In genomic region chr17:10121971-10122707, GRCh38 we compare ENCODE assay signal across 14 cellular contexts.
DNase-seq lines count a peak whose midpoint lies in the region; ATAC-seq and TF ChIP-seq lines count a peak whose summit lies in the region.
"Had no signal": no experiment of that assay in that cellular context is flagged by ENCODE, and none has a peak within 500 bp of the region (broad histone marks: within the 10 kb centered on the region; RNA-seq: fewer than 3 reads in every experiment).

No MANE protein-coding gene starts in this region.

- H3K4me1 ChIP-seq in upper lobe of right lung (peaks cover 46% of the 10 kb centered on the region), PC-9 (replicated peaks; ENCODE audit: insufficient read depth) (no peaks in the 10 kb centered on the region; the same call in 1 of the 2 replicates)

- H3K4me3 Mint-ChIP-seq in activated CD8-positive, alpha-beta T cell treated with anti-CD3 and anti-CD28 coated beads, Interleukin-2, amount 10 ng/mL, durations not matched to agents 7 days and 5 days = no peak overlapping the region
- peak overlapping the region; percentile 46 for H3K4me3 Mint-ChIP-seq in memory B cell
- H3K4me3 Mint-ChIP-seq in MCF 10A (ENCODE audit: unreplicated experiment) = no peak overlapping the region
- H3K4me3 Mint-ChIP-seq: activated T-cell treated with anti-CD3 and anti-CD28 coated beads, Interleukin-2, amount 50 U/mL, for 4 hours; neural crest cell had no signal

- H4K20me1 ChIP-seq in PC-9 (ENCODE audit: insufficient read depth) = no peaks in the 10 kb centered on the region

- H3K9me3 ChIP-seq in upper lobe of right lung = no peaks in the 10 kb centered on the region
- H3K9me3 ChIP-seq in PC-9 (ENCODE audit: insufficient read depth, low read depth) = no peaks in the 10 kb centered on the region
- H3K9me3 ChIP-seq: breast epithelium had no signal

- DNase-seq in Right ventricle myocardium superior (peak; percentile 73), Right ventricle myocardium inferior (ENCODE audit: missing footprints) (no peak), memory B cell (ENCODE audit: low spot score in 2 of 2) (no peak), upper lobe of right lung (peak; percentile 20), MCF 10A (ENCODE audit: unreplicated experiment) (no peak), NCI-H1436 treated with DMSO at 0.1 percent for 48 hours (lab: John Stamatoyannopoulos, UW) (no peak), PC-9 (no peak)
- DNase-seq in activated CD8-positive, alpha-beta T cell treated with anti-CD3 and anti-CD28 coated beads, Interleukin-2, amount 10 ng/mL, durations not matched to agents 7 days and 5 days = no peak
- DNase-seq: activated T-cell treated with anti-CD3 and anti-CD28 coated beads, Interleukin-2, amount 50 U/mL, for 4 hours; erythroblast; stimulated activated CD4-positive, alpha-beta T cell treated with anti-CD3 and anti-CD28 coated beads, Interleukin-15, amount 100 ng/mL, for 24 hours; stimulated activated naive CD4-positive, alpha-beta T cell had no signal

- intact Hi-C loops in Right ventricle myocardium superior (cut with DNase I) (loop anchor here (10.0 kb wide), 1 partner anchor 73 kb away; the partner anchor contains the start of gene GAS7), Right ventricle myocardium inferior (cut with DNase I) (no loop called here), upper lobe of right lung (cut with DNase I) (no loop called here), MCF 10A (cut with micrococcal nuclease) (no loop called here), PC-9 (cut with micrococcal nuclease; ENCODE audit: unreplicated experiment) (no loop called here)

- H3K36me3 ChIP-seq in upper lobe of right lung = no peaks in the 10 kb centered on the region
- H3K36me3 ChIP-seq in PC-9 (ENCODE audit: low read depth) = no peaks in the 10 kb centered on the region
- H3K36me3 ChIP-seq: breast epithelium had no signal

- H2AFZ ChIP-seq in PC-9 = no peak overlapping the region

- CTCF ChIA-PET in activated CD8-positive, alpha-beta T cell treated with anti-CD3 and anti-CD28 coated beads, Interleukin-2, amount 10 ng/mL, durations not matched to agents 7 days and 5 days (lab: Charles Lee) = no interaction called here
- CTCF ChIA-PET in MCF 10A (lab: Yijun Ruan, JAX) (no interaction called here), PC-9 (lab: Charles Lee) (no interaction called here)

- ATAC-seq in Right ventricle myocardium superior (ENCODE audit: poor library complexity) = no peak
- ATAC-seq in Right ventricle myocardium inferior = no peak
- ATAC-seq in activated CD8-positive, alpha-beta T cell treated with anti-CD3 and anti-CD28 coated beads, Interleukin-2, amount 10 ng/mL, durations not matched to agents 7 days and 5 days = no peak
- peak; percentile 59 for ATAC-seq in memory B cell (ENCODE audit: low read depth)
- no peak for ATAC-seq in upper lobe of right lung
- ATAC-seq: activated T-cell treated with anti-CD3 and anti-CD28 coated beads, Interleukin-2, amount 50 U/mL, for 4 hours had no signal

- peak overlapping the region; percentile 31 for H3K27ac Mint-ChIP-seq in activated CD8-positive, alpha-beta T cell treated with anti-CD3 and anti-CD28 coated beads, Interleukin-2, amount 10 ng/mL, durations not matched to agents 7 days and 5 days
- H3K27ac Mint-ChIP-seq in memory B cell = no peak overlapping the region
- no peak overlapping the region for H3K27ac Mint-ChIP-seq in MCF 10A (ENCODE audit: low read depth, unreplicated experiment)

- no peak overlapping the region for H3K4me2 ChIP-seq in PC-9

- peaks cover 56% of the 10 kb centered on the region for H3K4me1 Mint-ChIP-seq in activated CD8-positive, alpha-beta T cell treated with anti-CD3 and anti-CD28 coated beads, Interleukin-2, amount 10 ng/mL, durations not matched to agents 7 days and 5 days (ENCODE audit: low read depth)
- H3K4me1 Mint-ChIP-seq in memory B cell = peaks cover 22% of the 10 kb centered on the region
- no peaks in the 10 kb centered on the region for H3K4me1 Mint-ChIP-seq in MCF 10A (ENCODE audit: insufficient read depth, unreplicated experiment)

- H3K36me3 Mint-ChIP-seq in activated CD8-positive, alpha-beta T cell treated with anti-CD3 and anti-CD28 coated beads, Interleukin-2, amount 10 ng/mL, durations not matched to agents 7 days and 5 days (ENCODE audit: low read depth) = no peaks in the 10 kb centered on the region
- no peaks in the 10 kb centered on the region for H3K36me3 Mint-ChIP-seq in memory B cell
- H3K36me3 Mint-ChIP-seq in MCF 10A (ENCODE audit: insufficient read depth, unreplicated experiment) = no peaks in the 10 kb centered on the region

- POLR2A ChIA-PET in activated CD8-positive, alpha-beta T cell treated with anti-CD3 and anti-CD28 coated beads, Interleukin-2, amount 10 ng/mL, durations not matched to agents 7 days and 5 days (lab: Charles Lee) = no interaction called here
- POLR2A ChIA-PET in MCF 10A (lab: Yijun Ruan, JAX) = no interaction called here
- POLR2A ChIA-PET in PC-9 (lab: Charles Lee; ENCODE audit: unreplicated experiment) = no interaction called here

- H3K9me2 ChIP-seq in PC-9 (ENCODE audit: insufficient read depth) = no peaks in the 10 kb centered on the region

- H3K27me3 ChIP-seq in upper lobe of right lung = no peaks in the 10 kb centered on the region
- peaks cover 3% of the 10 kb centered on the region; the same call in 1 of the 2 replicates for H3K27me3 ChIP-seq in PC-9 (ENCODE audit: insufficient read depth, low read depth)
- H3K27me3 ChIP-seq: breast epithelium had no signal

- BruUV-seq in MCF 10A (replicated peaks; lab: Mats Ljungman, UMichigan) (no TSS peak), PC-9 (replicated peaks; lab: Mats Ljungman, UMichigan) (no TSS peak)

- H3F3A ChIP-seq in PC-9 (ENCODE audit: insufficient read depth, low read depth) = no peaks in the 10 kb centered on the region

- H3K27ac ChIP-seq in upper lobe of right lung (no peak overlapping the region), PC-9 (no peak overlapping the region)

- no peaks in the 10 kb centered on the region for H3K9me3 Mint-ChIP-seq in activated CD8-positive, alpha-beta T cell treated with anti-CD3 and anti-CD28 coated beads, Interleukin-2, amount 10 ng/mL, durations not matched to agents 7 days and 5 days (ENCODE audit: insufficient read depth)
- H3K9me3 Mint-ChIP-seq in memory B cell (peaks cover 3% of the 10 kb centered on the region), MCF 10A (ENCODE audit: unreplicated experiment) (peaks cover 3% of the 10 kb centered on the region)
- H3K9me3 Mint-ChIP-seq: activated T-cell treated with anti-CD3 and anti-CD28 coated beads, Interleukin-2, amount 50 U/mL, for 4 hours; neural crest cell had no signal

- TF ChIP-seq CTCF in upper lobe of right lung (IDR thresholded peaks at IDR 0.05) (no peak), MCF 10A (IDR thresholded peaks at IDR 0.05; ENCODE audit: unreplicated experiment) (no peak), PC-9 (conservative IDR thresholded peaks at IDR 0.05) (no peak)

- no peaks in the 10 kb centered on the region for H3K79me2 ChIP-seq in PC-9 (ENCODE audit: low read depth)

- H3K4me3 ChIP-seq in upper lobe of right lung (no peak overlapping the region), PC-9 (no peak overlapping the region)
- H3K4me3 ChIP-seq: breast epithelium had no signal

- no peaks in the 10 kb centered on the region for H3K27me3 Mint-ChIP-seq in activated CD8-positive, alpha-beta T cell treated with anti-CD3 and anti-CD28 coated beads, Interleukin-2, amount 10 ng/mL, durations not matched to agents 7 days and 5 days (ENCODE audit: low read depth)
- peaks cover 8% of the 10 kb centered on the region for H3K27me3 Mint-ChIP-seq in memory B cell
- H3K27me3 Mint-ChIP-seq in MCF 10A (ENCODE audit: insufficient read depth, unreplicated experiment) = no peaks in the 10 kb centered on the region

Comparison
In these comparisons a context has a peak if more than half of its experiments do, and no peak if none do; other contexts are left out.
1. DNase-seq: peak in Right ventricle myocardium superior (single experiment) and upper lobe of right lung (single experiment); none in Right ventricle myocardium inferior (single experiment), activated CD8-positive, alpha-beta T cell treated with anti-CD3 and anti-CD28 coated beads, Interleukin-2, amount 10 ng/mL, durations not matched to agents 7 days and 5 days (single experiment), memory B cell (0 of 2), MCF 10A (single experiment), NCI-H1436 treated with DMSO at 0.1 percent for 48 hours (single experiment) and PC-9 (0 of 2).